In genomic region chr15:77507151-77507847, GRCh38 we compare ENCODE assay signal across 9 cellular contexts.
DNase-seq lines count a peak whose midpoint lies in the region; ATAC-seq and TF ChIP-seq lines count a peak whose summit lies in the region.
"Had no signal": no experiment of that assay in that cellular context is flagged by ENCODE, and none has a peak within 500 bp of the region (broad histone marks: within the 10 kb centered on the region; RNA-seq: fewer than 3 reads in every experiment).

No MANE protein-coding gene starts in this region.

- no peaks in the 10 kb centered on the region for H4K20me1 ChIP-seq in H9 (ENCODE audit: control insufficient read depth, insufficient read depth, insufficient read length)

- CTCF ChIA-PET in activated CD8-positive, alpha-beta T cell treated with anti-CD3 and anti-CD28 coated beads, Interleukin-2, amount 10 ng/mL, durations not matched to agents 7 days and 5 days (lab: Charles Lee), result interaction anchor here (2.8 kb wide), 1 partner anchor 10 kb away, joined by 10 read pairs; no protein-coding TSS in a partner anchor

- H3K14ac ChIP-seq in H9 (ENCODE audit: insufficient read depth, low read length), result no peak overlapping the region

- POLR2A ChIA-PET in activated CD8-positive, alpha-beta T cell treated with anti-CD3 and anti-CD28 coated beads, Interleukin-2, amount 10 ng/mL, durations not matched to agents 7 days and 5 days (lab: Charles Lee), result no interaction called here

- H3K9me3 Mint-ChIP-seq in H9, result peaks cover 2 to 4% of the 10 kb centered on the region in 2 experiments; a peak in 3 of 5 replicates
- no peaks in the 10 kb centered on the region for H3K9me3 Mint-ChIP-seq in activated CD8-positive, alpha-beta T cell treated with anti-CD3 and anti-CD28 coated beads, Interleukin-2, amount 10 ng/mL, durations not matched to agents 7 days and 5 days (ENCODE audit: insufficient read depth)

- H2AFZ ChIP-seq in H9 (ENCODE audit: low read length), result no peak overlapping the region

- no peaks in the 10 kb centered on the region for H3K27me3 Mint-ChIP-seq in H9 (ENCODE audit: low read depth)
- H3K27me3 Mint-ChIP-seq in activated CD8-positive, alpha-beta T cell treated with anti-CD3 and anti-CD28 coated beads, Interleukin-2, amount 10 ng/mL, durations not matched to agents 7 days and 5 days (ENCODE audit: low read depth), result no peaks in the 10 kb centered on the region

- H3K79me2 ChIP-seq in H9 (ENCODE audit: insufficient read depth, low read length), result no peaks in the 10 kb centered on the region

- no peaks in the 10 kb centered on the region for H3K79me1 ChIP-seq in H9 (ENCODE audit: insufficient read depth, low read depth, low read length, poor library complexity, severe bottlenecking)

- peaks cover 18% of the 10 kb centered on the region for H3K4me1 ChIP-seq in H9 (ENCODE audit: insufficient read depth, low read length)
- peaks cover 14 to 31% of the 10 kb centered on the region in 2 donors for H3K4me1 ChIP-seq in adrenal gland (replicated peaks in 1 of 2)
- H3K4me1 ChIP-seq in skeletal muscle satellite cell (ENCODE audit: control insufficient read depth, insufficient read depth, low read length), result peaks cover 32% of the 10 kb centered on the region

- no peak overlapping the region for H4K5ac ChIP-seq in H9 (ENCODE audit: insufficient read length, low read depth, low read length)

- H3K27ac Mint-ChIP-seq in H9, result peak overlapping the region in 2 of 3 experiments; percentile 56 to 67; a peak in 4 of 7 replicates
- H3K27ac Mint-ChIP-seq in activated CD8-positive, alpha-beta T cell treated with anti-CD3 and anti-CD28 coated beads, Interleukin-2, amount 10 ng/mL, durations not matched to agents 7 days and 5 days, result no peak overlapping the region

- H3K4me3 ChIP-seq in adrenal gland, result peak overlapping the region in 1 of 4 donors; percentile 18
- no peak overlapping the region for H3K4me3 ChIP-seq in skeletal muscle satellite cell (ENCODE audit: low read length)

- H3K27ac ChIP-seq in H9 (ENCODE audit: insufficient read length, low read depth, low read length), result no peak overlapping the region
- peak overlapping the region in 3 of 5 donors; percentile 64 to 87 (median 71) for H3K27ac ChIP-seq in adrenal gland

- H3K9ac ChIP-seq in H9 (ENCODE audit: extremely low read depth, insufficient read length, low read length) (no peak overlapping the region), skeletal muscle satellite cell (ENCODE audit: low read depth, low read length) (no peak overlapping the region)

- H3K4me3 Mint-ChIP-seq in H9, result peak overlapping the region in 1 of 2 experiments; percentile 19; a peak in 1 of 5 replicates
- H3K4me3 Mint-ChIP-seq in activated CD8-positive, alpha-beta T cell treated with anti-CD3 and anti-CD28 coated beads, Interleukin-2, amount 10 ng/mL, durations not matched to agents 7 days and 5 days, result no peak overlapping the region

- no peak overlapping the region for H4K91ac ChIP-seq in H9 (ENCODE audit: insufficient read length, low read depth, low read length)

- no peaks in the 10 kb centered on the region for H3K23me2 ChIP-seq in H9 (ENCODE audit: insufficient read length, low read depth, low read length, poor library complexity, severe bottlenecking)

- H3K18ac ChIP-seq in H9 (ENCODE audit: insufficient read length, low read depth, low read length), result no peak overlapping the region

- WGBS in H9 (ENCODE audit: extremely low coverage, insufficient read length, low lambda C conversion rate), result no CpG with 5 or more reads among the region's 8 CpGs
- WGBS in adrenal gland, 4 donors, result 33 to 35% (median 34%) methylated on average over 8 of the region's 8 CpGs

- H3K36me3 ChIP-seq in adrenal gland (replicated peaks in 1 of 2), result no peaks in the 10 kb centered on the region
- H3K36me3 ChIP-seq in skeletal muscle satellite cell (ENCODE audit: insufficient read depth, low read length), result no peaks in the 10 kb centered on the region

- no peak overlapping the region for H3K23ac ChIP-seq in H9 (ENCODE audit: insufficient read length, low read depth, low read length)

- H2BK12ac ChIP-seq in H9 (ENCODE audit: insufficient read length, low read depth, low read length), result no peak overlapping the region

- no peak overlapping the region for H3K4me2 ChIP-seq in H9 (ENCODE audit: insufficient read depth, insufficient read length, low read length)
- H3K4me2 ChIP-seq in skeletal muscle satellite cell (ENCODE audit: low read length), result peak overlapping the region; percentile 25

- H2BK15ac ChIP-seq in H9 (ENCODE audit: low read depth, low read length), result no peak overlapping the region

- H3T11ph ChIP-seq in H9 (ENCODE audit: low read length), result no peak overlapping the region

- no peak overlapping the region for H2BK20ac ChIP-seq in H9 (ENCODE audit: low read depth, low read length, poor library complexity, severe bottlenecking)

- TF ChIP-seq CTCF in H9 (conservative IDR thresholded peaks at IDR 0.05), result no peak
- no peak for TF ChIP-seq CTCF in adrenal gland (IDR thresholded peaks at IDR 0.05)

- no peak overlapping the region for H2BK120ac ChIP-seq in H9 (ENCODE audit: low read depth, low read length, poor library complexity, severe bottlenecking)

- H3K36me3 Mint-ChIP-seq in H9 (ENCODE audit: insufficient read depth in 1 of 3, low read depth in 3 of 3), result peaks cover 0 to 8% (median 2%) of the 10 kb centered on the region in 3 experiments; a peak in 2 of 7 replicates
- no peaks in the 10 kb centered on the region for H3K36me3 Mint-ChIP-seq in activated CD8-positive, alpha-beta T cell treated with anti-CD3 and anti-CD28 coated beads, Interleukin-2, amount 10 ng/mL, durations not matched to agents 7 days and 5 days (ENCODE audit: low read depth)

- H2AK5ac ChIP-seq in H9 (ENCODE audit: insufficient read length, low read length), result no peak overlapping the region

- intact Hi-C loops in adrenal gland (cut with DNase I), result no loop called here

- H3K9me3 ChIP-seq in H9 (ENCODE audit: control insufficient read depth, low read depth, low read length) (no peaks in the 10 kb centered on the region), adrenal gland (replicated peaks in 1 of 3) (no peaks in the 10 kb centered on the region), skeletal muscle satellite cell (replicated peaks; ENCODE audit: low read length) (no peaks in the 10 kb centered on the region)

- H3K56ac ChIP-seq in H9 (ENCODE audit: insufficient read length, low read depth, low read length), result no peak overlapping the region

- no peak overlapping the region for H3K4ac ChIP-seq in H9 (ENCODE audit: low read depth, low read length)

- DNase-seq in H9 (no peak), adrenal gland (peak in 6 of 7 donors; percentile 49 to 82 (median 70)), iris pigment epithelial cell (ENCODE audit: low read depth) (peak; percentile 16), islet precursor cell (no peak), NCI-H2171 treated with DMSO at 0.1 percent for 48 hours (lab: John Stamatoyannopoulos, UW) (no peak), GM19240 (ENCODE audit: insufficient read length, low spot score) (no peak)
- DNase-seq in activated CD8-positive, alpha-beta T cell treated with anti-CD3 and anti-CD28 coated beads, Interleukin-2, amount 10 ng/mL, durations not matched to agents 7 days and 5 days, result no peak
- DNase-seq: activated CD4-positive, alpha-beta T cell treated with anti-CD3 and anti-CD28 coated beads for 48 hours had no signal

- H2BK5ac ChIP-seq in H9 (ENCODE audit: insufficient read length, low read length), result no peak overlapping the region

- no peak for ATAC-seq in activated CD8-positive, alpha-beta T cell treated with anti-CD3 and anti-CD28 coated beads, Interleukin-2, amount 10 ng/mL, durations not matched to agents 7 days and 5 days

- TF ChIP-seq POLR2A in adrenal gland (IDR thresholded peaks at IDR 0.05), result no peak

- H3K27me3 ChIP-seq in H9 (ENCODE audit: insufficient read depth, low read length), result no peaks in the 10 kb centered on the region
- no peaks in the 10 kb centered on the region for H3K27me3 ChIP-seq in adrenal gland
- no peaks in the 10 kb centered on the region for H3K27me3 ChIP-seq in skeletal muscle satellite cell (ENCODE audit: control insufficient read depth, insufficient read depth, low read length)

- H4K8ac ChIP-seq in H9 (replicated peaks; ENCODE audit: insufficient read length, low read depth, low read length), result no peak overlapping the region

- H3K4me1 Mint-ChIP-seq in H9, result peaks cover 71 to 78% of the 10 kb centered on the region in 2 experiments
- peaks cover 17% of the 10 kb centered on the region for H3K4me1 Mint-ChIP-seq in activated CD8-positive, alpha-beta T cell treated with anti-CD3 and anti-CD28 coated beads, Interleukin-2, amount 10 ng/mL, durations not matched to agents 7 days and 5 days (ENCODE audit: low read depth)

Comparison
In these comparisons a context has a peak if more than half of its experiments do, and no peak if none do; other contexts are left out.
1. DNase-seq: peak in adrenal gland (6 of 7) and iris pigment epithelial cell (single experiment); none in H9 (single experiment), islet precursor cell (single experiment), NCI-H2171 treated with DMSO at 0.1 percent for 48 hours (single experiment), activated CD8-positive, alpha-beta T cell treated with anti-CD3 and anti-CD28 coated beads, Interleukin-2, amount 10 ng/mL, durations not matched to agents 7 days and 5 days (single experiment) and GM19240 (single experiment).